In the genomic region with DNA sequence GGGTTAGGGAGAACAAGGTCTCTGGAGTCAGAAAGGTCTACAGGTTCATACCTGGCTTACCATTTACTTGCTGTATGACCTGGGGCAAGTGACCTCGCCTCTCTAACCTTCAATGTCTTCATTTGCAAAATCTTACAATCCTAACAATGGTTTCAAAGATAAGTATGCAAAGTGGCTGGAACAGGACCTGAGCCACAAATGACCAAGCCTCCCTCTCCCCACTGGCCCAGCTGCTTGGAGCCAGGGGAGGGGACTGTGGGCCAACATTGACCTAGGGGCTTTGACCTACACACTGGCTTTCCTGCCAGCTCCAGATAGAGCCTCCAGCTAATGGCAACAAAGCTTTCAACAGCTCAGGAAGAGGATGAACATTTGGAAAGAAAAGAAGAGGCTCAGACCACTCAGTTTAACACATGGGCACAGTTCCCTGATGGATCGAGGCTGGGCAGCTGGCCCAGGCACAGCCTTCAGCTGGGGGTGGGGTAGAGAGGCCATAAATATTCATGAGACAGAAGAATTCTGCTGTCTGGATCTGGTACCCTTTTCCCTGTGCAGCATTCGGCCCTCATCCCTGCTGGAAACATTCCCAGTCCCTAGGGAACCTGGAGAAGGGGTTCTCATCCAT, we compare ENCODE assay signal across 15 cellular contexts. TPM values are rescaled to one million over a fixed set of nuclear protein-coding genes. Genes with fewer than 3 reads are reported as not detected.
DNase-seq lines count a peak whose midpoint lies in the region; ATAC-seq and TF ChIP-seq lines count a peak whose summit lies in the region.
"Had no signal": no experiment of that assay in that cellular context is flagged by ENCODE, and none has a peak within 500 bp of the region (broad histone marks: within the 10 kb centered on the region; RNA-seq: fewer than 3 reads in every experiment).

No MANE protein-coding gene starts in this region.

- H3K9me3 ChIP-seq in left lung, result no peaks in the 10 kb centered on the region

- H3K27ac ChIP-seq in left lung, result peak overlapping the region in 1 of 2 donors; percentile 6
- H3K27ac ChIP-seq: KMS-11, parathyroid adenoma, VCaP had no signal

- ATAC-seq in left lung (no peak), HG02759 (IDR thresholded peaks at IDR 0.05; ENCODE audit: unreplicated experiment) (no peak)
- ATAC-seq: left ventricle myocardium superior had no signal

- DNase-seq in ELF-1 (ENCODE audit: low read depth, low spot score) (peak; percentile 77), astrocyte of the hippocampus (ENCODE audit: low read depth, low spot score) (peak; percentile 87), hypothalamus (lab: John Stamatoyannopoulos, UW) (peak in 43 of 51 donors; percentile 16 to 91 (median 51)), pons (ENCODE audit: low spot score) (peak; percentile 91), left lung (no peak), NCI-H2227 (lab: John Stamatoyannopoulos, UW; ENCODE audit: unreplicated experiment) (no peak), GOT3 (lab: John Stamatoyannopoulos, UW) (no peak)
- DNase-seq: activated naive CD8-positive, alpha-beta T cell treated with anti-CD3 and anti-CD28 coated beads for 36 hours; DND-41; left ventricle myocardium superior; NCI-H187 had no signal

- intact Hi-C loops in left lung (cut with DNase I), result no loop called here

- no peak for TF ChIP-seq CTCF in left lung (IDR thresholded peaks at IDR 0.05)

- peaks cover 0 to 13% of the 10 kb centered on the region in 2 donors for H3K36me3 ChIP-seq in left lung

- H3K27me3 ChIP-seq in left lung, result no peaks in the 10 kb centered on the region

- H3K4me3 ChIP-seq in left lung, result no peak overlapping the region

- peaks cover 3 to 81% of the 10 kb centered on the region in 2 donors for H3K4me1 ChIP-seq in left lung
- H3K4me1 ChIP-seq: parathyroid adenoma had no signal

RNA-seq across cellular contexts. Expression of a gene that starts 12.9 kb away (rescaled TPM):
- total RNA-seq in left lung, result 10 to 100 TPM; 19.4 to 59.7 TPM

Comparison
In these comparisons a context has a peak if more than half of its experiments do, and no peak if none do; other contexts are left out.
1. DNase-seq: peak in ELF-1 (single experiment), astrocyte of the hippocampus (single experiment), hypothalamus (43 of 51) and pons (single experiment); none in left lung (0 of 2), NCI-H2227 (single experiment) and GOT3 (single experiment).